24 cellular contexts compared by ENCODE assay signal in the genomic region with DNA sequence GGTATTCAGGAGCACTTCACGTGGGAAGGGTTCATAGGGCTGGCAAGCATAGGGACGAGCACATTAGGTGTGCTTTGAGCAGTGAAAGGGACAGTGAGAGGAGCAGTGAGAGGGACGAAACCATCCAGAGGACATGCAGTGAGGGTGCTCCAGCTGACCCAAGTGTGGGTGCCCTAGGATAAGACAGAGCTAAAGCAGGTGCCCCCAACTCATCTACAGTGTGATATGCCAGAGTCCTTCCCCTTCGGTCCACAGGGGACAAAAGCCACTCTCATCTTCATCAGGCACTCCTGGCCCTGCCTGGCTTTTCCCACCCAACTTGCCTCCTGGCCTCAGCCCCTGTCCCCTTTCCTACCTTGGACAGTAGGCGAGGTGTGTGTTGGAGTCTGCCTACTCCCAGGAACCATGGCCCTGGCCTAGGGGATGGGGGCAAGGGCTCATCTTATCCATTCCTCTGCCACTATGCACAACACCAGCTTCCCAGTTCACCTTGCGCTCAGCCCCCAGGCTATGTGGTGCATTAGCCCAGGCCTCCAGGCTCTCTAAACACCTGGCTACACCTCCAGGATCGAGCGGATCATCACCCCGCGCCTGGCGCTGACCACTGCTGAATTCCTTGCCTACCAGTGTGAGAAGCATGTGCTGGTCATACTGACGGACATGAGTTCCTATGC. TPM values are rescaled to one million over a fixed set of nuclear protein-coding genes. Genes with fewer than 3 reads are reported as not detected.
DNase-seq lines count a peak whose midpoint lies in the region; ATAC-seq and TF ChIP-seq lines count a peak whose summit lies in the region.
"Had no signal": no experiment of that assay in that cellular context is flagged by ENCODE, and none has a peak within 500 bp of the region (broad histone marks: within the 10 kb centered on the region; RNA-seq: fewer than 3 reads in every experiment).

No MANE protein-coding gene starts in this region.

- CTCF ChIA-PET in Caco-2 (lab: Charles Lee) = interaction anchor here (0.8 kb wide), 1 partner anchor 14 kb away, joined by 3 read pairs; no protein-coding TSS in a partner anchor

- ATAC-seq in GM19397 (IDR thresholded peaks at IDR 0.05; ENCODE audit: unreplicated experiment) = no peak
- ATAC-seq: pancreas, right lobe of liver had no signal

- no peak overlapping the region for H3K9ac ChIP-seq in trophoblast cell (ENCODE audit: low read length)

- H3K4me2 ChIP-seq in trophoblast cell (ENCODE audit: low read length) = no peak overlapping the region

- no peak overlapping the region for H3K23ac ChIP-seq in trophoblast cell (ENCODE audit: low read length)

- H4K8ac ChIP-seq in trophoblast cell (ENCODE audit: low read depth, low read length) = no peak overlapping the region

- no peak overlapping the region for H2AFZ ChIP-seq in trophoblast cell (ENCODE audit: insufficient read depth, low read length, poor library complexity)

- no peaks in the 10 kb centered on the region for H3K79me2 ChIP-seq in trophoblast cell (ENCODE audit: control insufficient read depth, insufficient read depth, low read length, poor library complexity)

- H3K36me3 ChIP-seq in trophoblast cell (ENCODE audit: control insufficient read depth in 1 of 2, insufficient read depth in 2 of 2, low read length in 2 of 2) (no peaks in the 10 kb centered on the region), Caco-2 (ENCODE audit: control insufficient read depth, insufficient read depth, low read length) (no peaks in the 10 kb centered on the region)
- H3K36me3 ChIP-seq: breast epithelium, pancreas, right lobe of liver had no signal

- WGBS in trophoblast cell (ENCODE audit: extremely low coverage, insufficient coverage, insufficient read length) = no CpG with 5 or more reads among the region's 12 CpGs

- H3K79me1 ChIP-seq in trophoblast cell (ENCODE audit: low read length) = no peaks in the 10 kb centered on the region

- H3K4me3 ChIP-seq in trophoblast cell (ENCODE audit: low read depth, low read length) (no peak overlapping the region), Caco-2 (ENCODE audit: low read depth, low read length) (no peak overlapping the region)
- H3K4me3 ChIP-seq: breast epithelium, pancreas, right lobe of liver had no signal

- H2AK5ac ChIP-seq in trophoblast cell (ENCODE audit: low read length) = no peak overlapping the region

- H3K4me1 ChIP-seq in trophoblast cell (ENCODE audit: control insufficient read depth in 1 of 2, insufficient read depth in 2 of 2, low read length in 2 of 2) = peaks cover 0 to 2% of the 10 kb centered on the region in 2 experiments
- H3K4me1 ChIP-seq in Caco-2 = no peaks in the 10 kb centered on the region
- H3K4me1 ChIP-seq: breast epithelium, pancreas had no signal

- no peak overlapping the region for H2BK5ac ChIP-seq in trophoblast cell (ENCODE audit: low read depth, low read length, poor library complexity)

- H2BK120ac ChIP-seq in trophoblast cell (ENCODE audit: insufficient read depth, low read length, poor library complexity) = no peak overlapping the region

- TF ChIP-seq CTCF in Caco-2 (IDR thresholded peaks at IDR 0.05; ENCODE audit: insufficient read depth in 1 of 2, low read depth in 1 of 2, low read length in 1 of 2, severe bottlenecking in 1 of 2, unreplicated experiment in 1 of 2) = no peak

- no peak overlapping the region for H3K18ac ChIP-seq in trophoblast cell (ENCODE audit: low read length)

- H3K4me3 Mint-ChIP-seq in T-helper 2 cell treated with Interferon-gamma antibody and Interleukin-4, amounts not matched to agents 5 μg/mL and 100 μg/mL, for 36 hours = no peak overlapping the region
- H3K4me3 Mint-ChIP-seq in activated T-helper 1 cell treated with anti-CD3 and anti-CD28 coated beads, Interleukin-12 subunit alpha, Interleukin-12 subunit beta, Interleukin-2, Interleukin-4 antibody, amounts not matched to agents 30 ng/mL and 10 ng/mL and 1 ng/mL, durations not matched to agents 14 hours and 24 hours and 36 hours = no peak overlapping the region
- H3K4me3 Mint-ChIP-seq in Caco-2 (ENCODE audit: unreplicated experiment) = no peak overlapping the region
- H3K4me3 Mint-ChIP-seq: HFFc6 had no signal

- H4K12ac ChIP-seq in trophoblast cell (ENCODE audit: low read depth, low read length) = no peak overlapping the region

- no peak overlapping the region for H2BK12ac ChIP-seq in trophoblast cell (ENCODE audit: low read length)

- H3K27ac ChIP-seq in trophoblast cell (ENCODE audit: low read depth, low read length) = no peak overlapping the region
- H3K27ac ChIP-seq: breast epithelium, pancreas, right lobe of liver had no signal

- no peak overlapping the region for H3K14ac ChIP-seq in trophoblast cell (ENCODE audit: low read length)

- H3K27ac Mint-ChIP-seq in T-helper 2 cell treated with Interferon-gamma antibody and Interleukin-4, amounts not matched to agents 5 μg/mL and 100 μg/mL, for 36 hours = no peak overlapping the region
- H3K27ac Mint-ChIP-seq in activated T-helper 1 cell treated with anti-CD3 and anti-CD28 coated beads, Interleukin-12 subunit alpha, Interleukin-12 subunit beta, Interleukin-2, Interleukin-4 antibody, amounts not matched to agents 30 ng/mL and 10 ng/mL and 1 ng/mL, durations not matched to agents 14 hours and 24 hours and 36 hours = no peak overlapping the region
- no peak overlapping the region for H3K27ac Mint-ChIP-seq in Caco-2 (ENCODE audit: unreplicated experiment)
- H3K27ac Mint-ChIP-seq: HFFc6, naive B cell had no signal

- H3K27me3 ChIP-seq in trophoblast cell (ENCODE audit: insufficient read depth, low read length) = peaks cover 3% of the 10 kb centered on the region
- H3K27me3 ChIP-seq in Caco-2 (replicated peaks; ENCODE audit: control insufficient read depth, insufficient read depth, low read length) = no peaks in the 10 kb centered on the region; the same call in 1 of the 2 replicates
- H3K27me3 ChIP-seq: breast epithelium, pancreas had no signal

- H3K9me3 Mint-ChIP-seq in T-helper 2 cell treated with Interferon-gamma antibody and Interleukin-4, amounts not matched to agents 5 μg/mL and 100 μg/mL, for 36 hours = no peaks in the 10 kb centered on the region
- no peaks in the 10 kb centered on the region for H3K9me3 Mint-ChIP-seq in activated T-helper 1 cell treated with anti-CD3 and anti-CD28 coated beads, Interleukin-12 subunit alpha, Interleukin-12 subunit beta, Interleukin-2, Interleukin-4 antibody, amounts not matched to agents 30 ng/mL and 10 ng/mL and 1 ng/mL, durations not matched to agents 14 hours and 24 hours and 36 hours
- no peaks in the 10 kb centered on the region for H3K9me3 Mint-ChIP-seq in Caco-2 (ENCODE audit: unreplicated experiment)
- H3K9me3 Mint-ChIP-seq: HFFc6, naive B cell had no signal

- peaks cover 2% of the 10 kb centered on the region for H3K9me3 ChIP-seq in trophoblast cell (ENCODE audit: insufficient read depth, low read depth, low read length)
- H3K9me3 ChIP-seq in Caco-2 = no peaks in the 10 kb centered on the region
- H3K9me3 ChIP-seq: breast epithelium, pancreas, right lobe of liver had no signal

- H4K91ac ChIP-seq in trophoblast cell (ENCODE audit: low read depth, low read length) = no peak overlapping the region

- BruUV-seq in Caco-2 (replicated peaks; lab: Mats Ljungman, UMichigan) = no TSS peak

- H3K36me3 Mint-ChIP-seq in T-helper 2 cell treated with Interferon-gamma antibody and Interleukin-4, amounts not matched to agents 5 μg/mL and 100 μg/mL, for 36 hours (ENCODE audit: low read depth) = no peaks in the 10 kb centered on the region
- H3K36me3 Mint-ChIP-seq in activated T-helper 1 cell treated with anti-CD3 and anti-CD28 coated beads, Interleukin-12 subunit alpha, Interleukin-12 subunit beta, Interleukin-2, Interleukin-4 antibody, amounts not matched to agents 30 ng/mL and 10 ng/mL and 1 ng/mL, durations not matched to agents 14 hours and 24 hours and 36 hours (ENCODE audit: low read depth) = no peaks in the 10 kb centered on the region
- H3K36me3 Mint-ChIP-seq in Caco-2 (ENCODE audit: insufficient read depth, unreplicated experiment) = peaks cover 4% of the 10 kb centered on the region
- H3K36me3 Mint-ChIP-seq: naive B cell had no signal

- peak; percentile 2 for DNase-seq in T-helper 2 cell treated with Interferon-gamma antibody and Interleukin-4, amounts not matched to agents 5 μg/mL and 100 μg/mL, for 36 hours (ENCODE audit: low spot score)
- DNase-seq in T-helper 2 cell (no peak), AG20443 (ENCODE audit: low spot score) (peak; percentile 6), ecto neural progenitor cell (ENCODE audit: low spot score) (peak; percentile 47), trophoblast cell (peak; percentile 97 to 98), Caco-2 (no peak)
- no peak for DNase-seq in activated T-helper 1 cell treated with anti-CD3 and anti-CD28 coated beads, Interleukin-12 subunit alpha, Interleukin-12 subunit beta, Interleukin-2, Interleukin-4 antibody, amounts not matched to agents 30 ng/mL and 10 ng/mL and 1 ng/mL, durations not matched to agents 14 hours and 24 hours and 36 hours (ENCODE audit: low spot score)
- DNase-seq: 8988T, AML-193, amniotic stem cell, DMS79, HFFc6, kidney glomerular epithelial cell, mesenchymal stem cell, naive B cell, NCI-H1694 treated with DMSO at 0.1 percent for 48 hours, NCI-H2171 treated with DMSO at 0.1 percent for 48 hours, RPMI8226, substantia nigra had no signal

- intact Hi-C loops in activated T-helper 1 cell treated with anti-CD3 and anti-CD28 coated beads, Interleukin-12 subunit alpha, Interleukin-12 subunit beta, Interleukin-2, Interleukin-4 antibody, amounts not matched to agents 30 ng/mL and 10 ng/mL and 1 ng/mL, durations not matched to agents 14 hours and 24 hours and 36 hours (cut with micrococcal nuclease) = no loop called here
- intact Hi-C loops in Caco-2 (cut with micrococcal nuclease; ENCODE audit: unreplicated experiment) = no loop called here

- H3K4ac ChIP-seq in trophoblast cell (ENCODE audit: low read depth, low read length) = no peak overlapping the region

- peaks cover 27% of the 10 kb centered on the region for H3K27me3 Mint-ChIP-seq in T-helper 2 cell treated with Interferon-gamma antibody and Interleukin-4, amounts not matched to agents 5 μg/mL and 100 μg/mL, for 36 hours (ENCODE audit: low read depth)
- peaks cover 22% of the 10 kb centered on the region for H3K27me3 Mint-ChIP-seq in activated T-helper 1 cell treated with anti-CD3 and anti-CD28 coated beads, Interleukin-12 subunit alpha, Interleukin-12 subunit beta, Interleukin-2, Interleukin-4 antibody, amounts not matched to agents 30 ng/mL and 10 ng/mL and 1 ng/mL, durations not matched to agents 14 hours and 24 hours and 36 hours (ENCODE audit: insufficient read depth)
- no peaks in the 10 kb centered on the region for H3K27me3 Mint-ChIP-seq in Caco-2 (ENCODE audit: insufficient read depth, unreplicated experiment)

- H3K4me1 Mint-ChIP-seq in T-helper 2 cell treated with Interferon-gamma antibody and Interleukin-4, amounts not matched to agents 5 μg/mL and 100 μg/mL, for 36 hours (ENCODE audit: low read depth) = peaks cover 2% of the 10 kb centered on the region
- H3K4me1 Mint-ChIP-seq in activated T-helper 1 cell treated with anti-CD3 and anti-CD28 coated beads, Interleukin-12 subunit alpha, Interleukin-12 subunit beta, Interleukin-2, Interleukin-4 antibody, amounts not matched to agents 30 ng/mL and 10 ng/mL and 1 ng/mL, durations not matched to agents 14 hours and 24 hours and 36 hours (ENCODE audit: low read depth) = peaks cover 9% of the 10 kb centered on the region
- no peaks in the 10 kb centered on the region for H3K4me1 Mint-ChIP-seq in Caco-2 (ENCODE audit: low read depth, unreplicated experiment)

- POLR2A ChIA-PET in Caco-2 (lab: Charles Lee) = no interaction called here

RNA-seq across cellular contexts. Expression of gene ANKRD53, which starts 16.1 kb away (rescaled TPM):
- 0.73 and 0.86 TPM in 2 replicates for polyA plus RNA-seq in trophoblast cell (2013)
- not detected in 2 replicates for total RNA-seq in activated T-helper 1 cell treated with anti-CD3 and anti-CD28 coated beads, Interleukin-12 subunit alpha, Interleukin-12 subunit beta, Interleukin-2, Interleukin-4 antibody, amounts not matched to agents 30 ng/mL and 10 ng/mL and 1 ng/mL, durations not matched to agents 14 hours and 24 hours and 36 hours
- 0.16 and 0.28 TPM in 2 replicates for total RNA-seq in Caco-2 (2022)

RNA-seq across cellular contexts. Expression of gene ATP6V1B1, which starts 26.6 kb away (rescaled TPM):
- polyA plus RNA-seq in trophoblast cell (2013) = 0.86 and 1.00 TPM in 2 replicates
- not detected in 2 replicates for total RNA-seq in activated T-helper 1 cell treated with anti-CD3 and anti-CD28 coated beads, Interleukin-12 subunit alpha, Interleukin-12 subunit beta, Interleukin-2, Interleukin-4 antibody, amounts not matched to agents 30 ng/mL and 10 ng/mL and 1 ng/mL, durations not matched to agents 14 hours and 24 hours and 36 hours
- 2.6 and 4.0 TPM in 2 replicates for total RNA-seq in Caco-2 (2022)
- total RNA-seq: glomerular endothelial cell had no signal

RNA-seq across cellular contexts. Expression of gene TEX261, which starts 32.3 kb away (rescaled TPM):
- polyA plus RNA-seq in trophoblast cell (2013) = 44.4 and 47.5 TPM in 2 replicates
- total RNA-seq in activated T-helper 1 cell treated with anti-CD3 and anti-CD28 coated beads, Interleukin-12 subunit alpha, Interleukin-12 subunit beta, Interleukin-2, Interleukin-4 antibody, amounts not matched to agents 30 ng/mL and 10 ng/mL and 1 ng/mL, durations not matched to agents 14 hours and 24 hours and 36 hours = 89.4 and 97.4 TPM in 2 replicates
- total RNA-seq in Caco-2 (2022) = 64.1 and 70.0 TPM in 2 replicates

Comparison
In these comparisons a context has a peak if more than half of its experiments do, and no peak if none do; other contexts are left out.
1. DNase-seq: peak in T-helper 2 cell treated with Interferon-gamma antibody and Interleukin-4, amounts not matched to agents 5 μg/mL and 100 μg/mL, for 36 hours (single experiment), AG20443 (single experiment), ecto neural progenitor cell (single experiment) and trophoblast cell (2 of 2); none in T-helper 2 cell (0 of 5), activated T-helper 1 cell treated with anti-CD3 and anti-CD28 coated beads, Interleukin-12 subunit alpha, Interleukin-12 subunit beta, Interleukin-2, Interleukin-4 antibody, amounts not matched to agents 30 ng/mL and 10 ng/mL and 1 ng/mL, durations not matched to agents 14 hours and 24 hours and 36 hours (single experiment) and Caco-2 (0 of 2).